Comparison of ENCODE assay signal across 17 cellular contexts in the genomic region with DNA sequence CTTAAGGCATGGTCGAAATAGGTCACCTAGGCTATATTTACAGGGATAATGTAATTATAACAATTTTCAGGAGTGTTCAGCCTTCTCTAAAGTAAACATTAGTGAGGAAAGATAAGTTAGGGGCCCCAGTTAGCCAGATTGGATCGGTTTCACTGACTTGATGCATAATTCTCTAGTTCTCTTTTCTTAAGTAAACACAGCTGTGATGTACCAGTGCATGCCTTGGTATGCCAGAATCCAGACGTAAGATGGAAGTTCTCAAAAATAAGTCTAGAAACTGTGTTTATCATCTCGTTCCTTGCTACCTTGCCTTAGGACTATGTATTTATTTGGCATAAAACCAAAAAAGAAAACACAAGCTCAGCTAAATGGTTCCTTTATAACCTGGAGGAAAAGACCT.
DNase-seq lines count a peak whose midpoint lies in the region; ATAC-seq and TF ChIP-seq lines count a peak whose summit lies in the region.
"Had no signal": no experiment of that assay in that cellular context is flagged by ENCODE, and none has a peak within 500 bp of the region (broad histone marks: within the 10 kb centered on the region; RNA-seq: fewer than 3 reads in every experiment).

No MANE protein-coding gene starts in this region.

- POLR2A ChIA-PET in HEK293 (lab: Yijun Ruan, JAX), result no interaction called here

- CTCF ChIA-PET in HEK293 (lab: Yijun Ruan, JAX), result no interaction called here

- H3K4me3 ChIP-seq in HEK293 (ENCODE audit: low read depth, low read length), result no peak overlapping the region
- H3K4me3 ChIP-seq in adipocyte (ENCODE audit: low read length), result no peak overlapping the region
- no peak overlapping the region for H3K4me3 ChIP-seq in left lung
- H3K4me3 ChIP-seq in breast epithelium, result no peak overlapping the region
- H3K4me3 ChIP-seq: BLaER1 treated with 17β-estradiol and CSF1 and Interleukin-3, amounts not matched to agents 10 nM and 100 nM; GM12878 had no signal

- H3K9ac ChIP-seq in adipocyte (ENCODE audit: low read length), result no peak overlapping the region
- H3K9ac ChIP-seq: BLaER1 treated with 17β-estradiol and CSF1 and Interleukin-3, amounts not matched to agents 10 nM and 100 nM had no signal

- H3K27me3 ChIP-seq in adipocyte (replicated peaks; ENCODE audit: control insufficient read depth, insufficient read depth, low read length), result no peaks in the 10 kb centered on the region
- H3K27me3 ChIP-seq in left lung, result no peaks in the 10 kb centered on the region
- no peaks in the 10 kb centered on the region for H3K27me3 ChIP-seq in breast epithelium
- H3K27me3 ChIP-seq: BLaER1 treated with 17β-estradiol and CSF1 and Interleukin-3, amounts not matched to agents 10 nM and 100 nM had no signal

- DNase-seq in NCI-H69 (lab: John Stamatoyannopoulos, UW), result peak; percentile 37
- DNase-seq in adipocyte (ENCODE audit: low read depth), result peak; percentile 33
- DNase-seq in fibroblast of gingiva (ENCODE audit: low read depth), result peak; percentile 24
- no peak for DNase-seq in Right ventricle myocardium inferior (ENCODE audit: missing footprints)
- DNase-seq in left lung, result no peak
- no peak for DNase-seq in breast epithelium (ENCODE audit: low spot score in 2 of 2)
- DNase-seq: CD8-positive, alpha-beta T cell; DMS 273 treated with DMSO at 0.1 percent for 48 hours; DMS53; DND-41; EL; GOT3; H7 had no signal

- ATAC-seq in Right ventricle myocardium inferior (no peak), left lung (no peak)
- ATAC-seq: CD8-positive, alpha-beta T cell; GM12878; HCT116 had no signal

- TF ChIP-seq POLR2A in breast epithelium (IDR thresholded peaks at IDR 0.05), result no peak

- no peak overlapping the region for H3K27ac ChIP-seq in HEK293 (ENCODE audit: extremely low read depth, low read depth, low read length)
- H3K27ac ChIP-seq in left lung, result no peak overlapping the region
- no peak overlapping the region for H3K27ac ChIP-seq in breast epithelium
- H3K27ac ChIP-seq: BLaER1 treated with 17β-estradiol and CSF1 and Interleukin-3, amounts not matched to agents 10 nM and 100 nM had no signal

- H3K4me1 ChIP-seq in HEK293 (ENCODE audit: control insufficient read depth, insufficient read depth, low read length) (no peaks in the 10 kb centered on the region), adipocyte (ENCODE audit: control insufficient read depth, insufficient read depth, low read length) (no peaks in the 10 kb centered on the region), left lung (no peaks in the 10 kb centered on the region), breast epithelium (no peaks in the 10 kb centered on the region)

- intact Hi-C loops in Right ventricle myocardium inferior (cut with DNase I) (no loop called here), left lung (cut with DNase I) (no loop called here), breast epithelium (cut with DNase I; ENCODE audit: low total_unique reads) (no loop called here)

- H3K9me3 ChIP-seq in HEK293 (ENCODE audit: control insufficient read depth, insufficient read depth, low read depth, low read length) (no peaks in the 10 kb centered on the region), adipocyte (ENCODE audit: control insufficient read depth, low read length) (peaks cover 15% of the 10 kb centered on the region), left lung (peaks cover 0 to 10% of the 10 kb centered on the region in 2 donors), breast epithelium (no peaks in the 10 kb centered on the region)

- H3K36me3 ChIP-seq in HEK293 (ENCODE audit: control insufficient read depth in 2 of 2, insufficient read depth in 1 of 2, low read length in 2 of 2) (no peaks in the 10 kb centered on the region), adipocyte (ENCODE audit: control insufficient read depth, insufficient read depth, low read length, severe bottlenecking) (no peaks in the 10 kb centered on the region), left lung (no peaks in the 10 kb centered on the region), breast epithelium (no peaks in the 10 kb centered on the region)

- TF ChIP-seq CTCF in HEK293 (tag by site-specific recombination; IDR thresholded peaks at IDR 0.05), result no peak
- no peak for TF ChIP-seq CTCF in left lung (IDR thresholded peaks at IDR 0.05)
- TF ChIP-seq CTCF in breast epithelium (IDR thresholded peaks at IDR 0.05), result no peak

TF ChIP-seq in HEK293, 187 proteins besides CTCF, POLR2A, EP300 and RAD21 (continues in another document):
- TF ChIP-seq ZBTB48 (tag by site-specific recombination; IDR thresholded peaks at IDR 0.05) (no peak), KLF9 (tag by site-specific recombination; IDR thresholded peaks at IDR 0.05; ENCODE audit: low read depth) (no peak), ZNF362 (tag by site-specific recombination; IDR thresholded peaks at IDR 0.05) (no peak), ZNF473 (tag by site-specific recombination; IDR thresholded peaks at IDR 0.05) (no peak), KLF1 (tag by site-specific recombination; IDR thresholded peaks at IDR 0.05) (no peak), ZNF561 (tag by site-specific recombination; IDR thresholded peaks at IDR 0.05; ENCODE audit: borderline replicate concordance) (no peak), ZFP37 (tag by site-specific recombination; IDR thresholded peaks at IDR 0.05) (no peak), ZBTB20 (tag by site-specific recombination; IDR thresholded peaks at IDR 0.05) (no peak), ZNF274 (IDR thresholded peaks at IDR 0.05; ENCODE audit: low read length) (no peak), ZNF274 (tag by site-specific recombination; IDR thresholded peaks at IDR 0.05; ENCODE audit: borderline replicate concordance) (no peak), ZNF701 (tag by site-specific recombination; IDR thresholded peaks at IDR 0.05) (no peak), ZNF843 (tag by site-specific recombination; IDR thresholded peaks at IDR 0.05) (0 out of 2 replicates have a peak, but pooled peaks have one; percentile 25), HOXC10 (CRISPR knock-in tag; IDR thresholded peaks at IDR 0.05) (no peak), KLF8 (tag by site-specific recombination; IDR thresholded peaks at IDR 0.05) (no peak)
- TF ChIP-seq, protein P1, sequence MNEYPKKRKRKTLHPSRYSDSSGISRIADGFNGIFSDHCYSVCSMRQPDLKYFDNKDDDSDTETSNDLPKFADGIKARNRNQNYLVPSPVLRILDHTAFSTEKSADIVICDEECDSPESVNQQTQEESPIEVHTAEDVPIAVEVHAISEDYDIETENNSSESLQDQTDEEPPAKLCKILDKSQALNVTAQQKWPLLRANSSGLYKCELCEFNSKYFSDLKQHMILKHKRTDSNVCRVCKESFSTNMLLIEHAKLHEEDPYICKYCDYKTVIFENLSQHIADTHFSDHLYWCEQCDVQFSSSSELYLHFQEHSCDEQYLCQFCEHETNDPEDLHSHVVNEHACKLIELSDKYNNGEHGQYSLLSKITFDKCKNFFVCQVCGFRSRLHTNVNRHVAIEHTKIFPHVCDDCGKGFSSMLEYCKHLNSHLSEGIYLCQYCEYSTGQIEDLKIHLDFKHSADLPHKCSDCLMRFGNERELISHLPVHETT (tag by site-specific recombination; IDR thresholded peaks at IDR 0.05), result no peak
- TF ChIP-seq, protein P2, sequence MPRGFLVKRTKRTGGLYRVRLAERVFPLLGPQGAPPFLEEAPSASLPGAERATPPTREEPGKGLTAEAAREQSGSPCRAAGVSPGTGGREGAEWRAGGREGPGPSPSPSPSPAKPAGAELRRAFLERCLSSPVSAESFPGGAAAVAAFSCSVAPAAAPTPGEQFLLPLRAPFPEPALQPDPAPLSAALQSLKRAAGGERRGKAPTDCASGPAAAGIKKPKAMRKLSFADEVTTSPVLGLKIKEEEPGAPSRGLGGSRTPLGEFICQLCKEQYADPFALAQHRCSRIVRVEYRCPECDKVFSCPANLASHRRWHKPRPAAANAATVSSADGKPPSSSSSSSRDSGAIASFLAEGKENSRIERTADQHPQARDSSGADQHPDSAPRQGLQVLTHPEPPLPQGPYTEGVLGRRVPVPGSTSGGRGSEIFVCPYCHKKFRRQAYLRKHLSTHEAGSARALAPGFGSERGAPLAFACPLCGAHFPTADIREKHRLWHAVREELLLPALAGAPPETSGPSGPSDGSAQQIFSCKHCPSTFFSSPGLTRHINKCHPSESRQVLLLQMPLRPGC (tag by site-specific recombination; IDR thresholded peaks at IDR 0.05), result no peak
- TF ChIP-seq, protein P3, sequence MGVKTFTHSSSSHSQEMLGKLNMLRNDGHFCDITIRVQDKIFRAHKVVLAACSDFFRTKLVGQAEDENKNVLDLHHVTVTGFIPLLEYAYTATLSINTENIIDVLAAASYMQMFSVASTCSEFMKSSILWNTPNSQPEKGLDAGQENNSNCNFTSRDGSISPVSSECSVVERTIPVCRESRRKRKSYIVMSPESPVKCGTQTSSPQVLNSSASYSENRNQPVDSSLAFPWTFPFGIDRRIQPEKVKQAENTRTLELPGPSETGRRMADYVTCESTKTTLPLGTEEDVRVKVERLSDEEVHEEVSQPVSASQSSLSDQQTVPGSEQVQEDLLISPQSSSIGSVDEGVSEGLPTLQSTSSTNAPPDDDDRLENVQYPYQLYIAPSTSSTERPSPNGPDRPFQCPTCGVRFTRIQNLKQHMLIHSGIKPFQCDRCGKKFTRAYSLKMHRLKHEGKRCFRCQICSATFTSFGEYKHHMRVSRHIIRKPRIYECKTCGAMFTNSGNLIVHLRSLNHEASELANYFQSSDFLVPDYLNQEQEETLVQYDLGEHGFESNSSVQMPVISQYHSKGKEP (tag by site-specific recombination; IDR thresholded peaks at IDR 0.05), result 0 out of 2 replicates have a peak, but pooled peaks have one; percentile 11

Comparison
In these comparisons a context has a peak if more than half of its experiments do, and no peak if none do; other contexts are left out.
1. DNase-seq: peak in NCI-H69 (single experiment), adipocyte (single experiment) and fibroblast of gingiva (single experiment); none in Right ventricle myocardium inferior (single experiment), left lung (0 of 2) and breast epithelium (0 of 2).